19 cellular contexts compared by ENCODE assay signal in the genomic region with DNA sequence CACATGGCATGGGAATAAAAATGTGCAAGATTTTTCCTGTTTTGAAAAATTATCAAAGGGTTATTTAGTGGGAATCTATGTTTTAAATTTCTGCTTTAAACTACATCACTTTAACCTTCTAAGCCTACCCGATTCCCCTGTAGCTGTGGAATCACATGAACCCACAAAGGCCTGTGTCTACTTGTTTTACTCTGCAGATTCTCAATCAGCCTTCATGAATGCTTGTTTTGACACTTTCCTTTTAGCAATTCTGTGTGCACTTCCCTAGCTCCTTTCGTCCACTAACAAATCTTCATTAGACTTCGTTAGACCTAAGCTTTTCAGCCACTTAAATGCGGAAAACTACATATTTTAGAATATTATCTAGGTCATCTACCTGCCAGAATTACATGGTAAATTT.
"Had no signal": no experiment of that assay in that cellular context is flagged by ENCODE, and none has a peak within 500 bp of the region (broad histone marks: within the 10 kb centered on the region; RNA-seq: fewer than 3 reads in every experiment).

No MANE protein-coding gene starts in this region.

- H3K36me3 ChIP-seq: esophagus squamous epithelium, transverse colon, vagina, WERI-Rb-1 had no signal

- H3K36me3 Mint-ChIP-seq: activated naive CD8-positive, alpha-beta T cell treated with anti-CD3 and anti-CD28 coated beads for 36 hours; natural killer cell had no signal

- H3K9me3 Mint-ChIP-seq: activated naive CD8-positive, alpha-beta T cell treated with anti-CD3 and anti-CD28 coated beads for 36 hours had no signal

- H3K4me1 Mint-ChIP-seq: activated naive CD8-positive, alpha-beta T cell treated with anti-CD3 and anti-CD28 coated beads for 36 hours; natural killer cell had no signal

- H3K27ac ChIP-seq: coronary artery, vagina, WERI-Rb-1 had no signal

- H3K4me1 ChIP-seq: vagina had no signal

- H3K27ac Mint-ChIP-seq: activated naive CD8-positive, alpha-beta T cell treated with anti-CD3 and anti-CD28 coated beads for 36 hours; natural killer cell had no signal

- DNase-seq: activated CD4-positive, alpha-beta T cell treated with anti-CD3 and anti-CD28 coated beads for 1 hour; activated CD4-positive, alpha-beta T cell treated with anti-CD3 and anti-CD28 coated beads, Interleukin-2, amount 50 U/mL, for 48 hours; activated naive CD4-positive, alpha-beta T cell; activated naive CD8-positive, alpha-beta T cell treated with anti-CD3 and anti-CD28 coated beads for 36 hours; esophagus squamous epithelium; head of caudate nucleus; kidney glomerular epithelial cell; natural killer cell; occipital lobe; retina; stimulated activated CD4-positive, alpha-beta T cell treated with anti-CD3 and anti-CD28 coated beads, Interleukin-2, amount 100 ng/mL, for 24 hours; stimulated activated naive CD8-positive, alpha-beta T cell treated with anti-CD3 and anti-CD28 coated beads, Interleukin-15, Interleukin-2, amounts not matched to agents 100 U/mL and 50 U/mL, for 24 hours; SW 1271; T-helper 2 cell; WERI-Rb-1 had no signal

- ATAC-seq: natural killer cell; stimulated activated naive CD8-positive, alpha-beta T cell treated with anti-CD3 and anti-CD28 coated beads, Interleukin-15, Interleukin-2, amounts not matched to agents 100 U/mL and 50 U/mL, for 24 hours had no signal

- H3K4me3 ChIP-seq: body of pancreas, coronary artery, esophagus squamous epithelium, vagina had no signal

- H3K27me3 ChIP-seq: body of pancreas, esophagus squamous epithelium, transverse colon, vagina had no signal

- H3K4me3 Mint-ChIP-seq: activated naive CD8-positive, alpha-beta T cell treated with anti-CD3 and anti-CD28 coated beads for 36 hours; natural killer cell had no signal

- H3K9me3 ChIP-seq: body of pancreas, transverse colon, vagina had no signal
